8 cellular contexts compared by ENCODE assay signal in the genomic region with DNA sequence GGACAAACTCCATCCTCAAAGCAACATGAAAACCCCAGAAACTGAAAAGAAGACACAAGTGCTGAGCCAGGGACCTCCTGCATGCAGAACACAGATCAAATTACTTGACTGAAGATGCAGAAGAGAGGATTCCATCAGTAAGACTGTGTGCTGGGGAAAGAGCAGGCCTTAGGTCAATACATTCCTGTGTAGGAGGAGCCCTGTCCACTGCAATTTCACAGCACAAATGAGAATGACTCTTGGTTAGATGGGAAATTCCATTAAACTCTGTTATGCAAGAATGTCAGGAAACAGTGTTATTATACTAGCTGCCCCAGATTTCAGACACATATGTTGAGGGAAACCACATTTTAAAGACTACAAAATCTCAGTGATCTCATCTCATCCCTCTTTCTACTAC. TPM values are rescaled to one million over a fixed set of nuclear protein-coding genes. Genes with fewer than 3 reads are reported as not detected.
DNase-seq lines count a peak whose midpoint lies in the region; ATAC-seq and FAIRE-seq lines count a peak whose summit lies in the region.
"Had no signal": no experiment of that assay in that cellular context is flagged by ENCODE, and none has a peak within 500 bp of the region (broad histone marks: within the 10 kb centered on the region; RNA-seq: fewer than 3 reads in every experiment).

No MANE protein-coding gene starts in this region.

- DNase-seq in HTR-8/SVneo (ENCODE audit: insufficient read length, low spot score): peak; percentile 79
- DNase-seq in cerebellar cortex (ENCODE audit: low spot score): peak; percentile 10
- peak; percentile 91 for DNase-seq in left kidney (ENCODE audit: low read depth, low spot score)
- DNase-seq in urothelium cell line (ENCODE audit: low spot score): peak; percentile 49
- no peak for DNase-seq in activated CD8-positive, alpha-beta T cell treated with anti-CD3 and anti-CD28 coated beads, Interleukin-2, amount 10 ng/mL, durations not matched to agents 7 days and 5 days
- DNase-seq in cerebellum (ENCODE audit: low spot score): no peak
- DNase-seq: stimulated activated CD4-positive, alpha-beta T cell treated with anti-CD3 and anti-CD28 coated beads, Interleukin-2, amount 100 ng/mL, for 24 hours had no signal

- CTCF ChIA-PET in activated CD8-positive, alpha-beta T cell treated with anti-CD3 and anti-CD28 coated beads, Interleukin-2, amount 10 ng/mL, durations not matched to agents 7 days and 5 days (lab: Charles Lee): no interaction called here

- no peaks in the 10 kb centered on the region for H3K9me3 Mint-ChIP-seq in activated CD8-positive, alpha-beta T cell treated with anti-CD3 and anti-CD28 coated beads, Interleukin-2, amount 10 ng/mL, durations not matched to agents 7 days and 5 days (ENCODE audit: insufficient read depth)
- H3K9me3 Mint-ChIP-seq in activated T-helper 17 cell treated with anti-CD3 and anti-CD28 coated beads, Interleukin-2, amount 50 U/mL, for 72 hours: peaks cover 5% of the 10 kb centered on the region

- no peak overlapping the region for H3K4me3 Mint-ChIP-seq in activated CD8-positive, alpha-beta T cell treated with anti-CD3 and anti-CD28 coated beads, Interleukin-2, amount 10 ng/mL, durations not matched to agents 7 days and 5 days
- no peak overlapping the region for H3K4me3 Mint-ChIP-seq in activated T-helper 17 cell treated with anti-CD3 and anti-CD28 coated beads, Interleukin-2, amount 50 U/mL, for 72 hours

- FAIRE-seq in HTR-8/SVneo (lab: Jason Lieb, UNC) (peak; percentile 92), urothelium cell line (lab: Jason Lieb, UNC) (peak; percentile 27)

- ATAC-seq in activated CD8-positive, alpha-beta T cell treated with anti-CD3 and anti-CD28 coated beads, Interleukin-2, amount 10 ng/mL, durations not matched to agents 7 days and 5 days: no peak
- ATAC-seq in activated T-helper 17 cell treated with anti-CD3 and anti-CD28 coated beads, Interleukin-2, amount 50 U/mL, for 72 hours (replicated peaks): no peak

- H3K27me3 Mint-ChIP-seq in activated CD8-positive, alpha-beta T cell treated with anti-CD3 and anti-CD28 coated beads, Interleukin-2, amount 10 ng/mL, durations not matched to agents 7 days and 5 days (ENCODE audit: low read depth): peaks cover 11% of the 10 kb centered on the region
- H3K27me3 Mint-ChIP-seq in activated T-helper 17 cell treated with anti-CD3 and anti-CD28 coated beads, Interleukin-2, amount 50 U/mL, for 72 hours: no peaks in the 10 kb centered on the region

- no peaks in the 10 kb centered on the region for H3K4me1 Mint-ChIP-seq in activated CD8-positive, alpha-beta T cell treated with anti-CD3 and anti-CD28 coated beads, Interleukin-2, amount 10 ng/mL, durations not matched to agents 7 days and 5 days (ENCODE audit: low read depth)
- H3K4me1 Mint-ChIP-seq in activated T-helper 17 cell treated with anti-CD3 and anti-CD28 coated beads, Interleukin-2, amount 50 U/mL, for 72 hours: no peaks in the 10 kb centered on the region

- no peaks in the 10 kb centered on the region for H3K36me3 Mint-ChIP-seq in activated CD8-positive, alpha-beta T cell treated with anti-CD3 and anti-CD28 coated beads, Interleukin-2, amount 10 ng/mL, durations not matched to agents 7 days and 5 days (ENCODE audit: low read depth)
- H3K36me3 Mint-ChIP-seq in activated T-helper 17 cell treated with anti-CD3 and anti-CD28 coated beads, Interleukin-2, amount 50 U/mL, for 72 hours (ENCODE audit: low read depth): no peaks in the 10 kb centered on the region

- H3K27ac Mint-ChIP-seq in activated CD8-positive, alpha-beta T cell treated with anti-CD3 and anti-CD28 coated beads, Interleukin-2, amount 10 ng/mL, durations not matched to agents 7 days and 5 days: no peak overlapping the region
- H3K27ac Mint-ChIP-seq in activated T-helper 17 cell treated with anti-CD3 and anti-CD28 coated beads, Interleukin-2, amount 50 U/mL, for 72 hours: no peak overlapping the region

- POLR2A ChIA-PET in activated CD8-positive, alpha-beta T cell treated with anti-CD3 and anti-CD28 coated beads, Interleukin-2, amount 10 ng/mL, durations not matched to agents 7 days and 5 days (lab: Charles Lee): no interaction called here

RNA-seq across cellular contexts. Expression of gene FSTL1, which starts 48.2 kb away (rescaled TPM):
- total RNA-seq in activated CD8-positive, alpha-beta T cell treated with anti-CD3 and anti-CD28 coated beads, Interleukin-2, amount 10 ng/mL, durations not matched to agents 7 days and 5 days: under 1 TPM; 0.37 to 0.50 TPM
- 66.6 TPM for total RNA-seq in cerebellum
- 1 to 10 TPM; 1.4 to 2.6 TPM for total RNA-seq in activated T-helper 17 cell treated with anti-CD3 and anti-CD28 coated beads, Interleukin-2, amount 50 U/mL, for 72 hours

Comparison
In these comparisons a context has a peak if more than half of its experiments do, and no peak if none do; other contexts are left out.
1. DNase-seq: peak in HTR-8/SVneo (single experiment), cerebellar cortex (single experiment), left kidney (single experiment) and urothelium cell line (single experiment); none in activated CD8-positive, alpha-beta T cell treated with anti-CD3 and anti-CD28 coated beads, Interleukin-2, amount 10 ng/mL, durations not matched to agents 7 days and 5 days (single experiment) and cerebellum (single experiment).
2. RNA of gene FSTL1, which starts 48.2 kb away (total RNA-seq): 66.6 TPM in cerebellum (single experiment); 1.4 to 2.6 TPM in activated T-helper 17 cell treated with anti-CD3 and anti-CD28 coated beads, Interleukin-2, amount 50 U/mL, for 72 hours and 0.37 to 0.50 TPM in activated CD8-positive, alpha-beta T cell treated with anti-CD3 and anti-CD28 coated beads, Interleukin-2, amount 10 ng/mL, durations not matched to agents 7 days and 5 days; every median in the first group is over 10 times any median in the second.